2 cellular contexts compared by ENCODE assay signal in the genomic region with DNA sequence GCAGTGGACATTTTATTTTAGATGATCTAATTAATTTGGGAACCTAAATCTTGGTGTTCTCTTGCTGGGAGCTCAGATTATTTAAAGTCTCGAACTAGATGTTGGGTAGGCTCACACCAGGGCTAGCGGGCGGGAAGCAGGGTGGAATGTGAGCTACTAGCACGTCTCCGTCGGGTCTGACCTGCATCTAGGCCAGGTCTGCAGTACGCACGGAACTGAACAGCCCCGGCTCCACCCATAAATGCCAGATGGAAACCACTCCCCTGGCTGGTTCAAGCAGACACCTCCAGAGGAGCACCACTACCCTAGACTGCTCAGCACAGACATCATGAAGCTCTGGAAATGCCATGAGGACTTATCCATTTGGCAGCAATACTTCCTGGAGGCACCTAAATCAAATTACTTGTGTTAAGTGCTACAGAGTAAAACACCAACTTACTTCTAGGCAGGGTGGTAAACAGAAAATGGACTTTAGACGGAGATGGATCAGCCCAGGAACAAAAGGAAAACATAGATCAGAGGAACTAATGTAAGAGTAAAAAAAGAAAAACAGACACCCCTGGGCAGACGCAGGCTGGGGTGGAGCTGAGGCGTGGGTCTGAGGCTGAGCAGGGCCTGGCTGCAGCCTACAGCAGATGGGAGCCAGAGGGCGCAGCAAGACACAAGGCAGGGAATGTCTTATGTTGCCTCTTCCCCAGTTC.
TF ChIP-seq lines count a peak whose summit lies in the region.

No MANE protein-coding gene starts in this region.

TF ChIP-seq in HepG2, 621 proteins besides CTCF, POLR2A, EP300 and RAD21:
- TF ChIP-seq HNF4A (CRISPR knock-in tag; IDR thresholded peaks at IDR 0.05) = peak; percentile 59
- TF ChIP-seq ZNF644 (CRISPR knock-in tag; IDR thresholded peaks at IDR 0.05; ENCODE audit: low read depth) = no peak
- TF ChIP-seq CENPX (CRISPR knock-in tag; IDR thresholded peaks at IDR 0.05) = no peak
- TF ChIP-seq, protein P1, sequence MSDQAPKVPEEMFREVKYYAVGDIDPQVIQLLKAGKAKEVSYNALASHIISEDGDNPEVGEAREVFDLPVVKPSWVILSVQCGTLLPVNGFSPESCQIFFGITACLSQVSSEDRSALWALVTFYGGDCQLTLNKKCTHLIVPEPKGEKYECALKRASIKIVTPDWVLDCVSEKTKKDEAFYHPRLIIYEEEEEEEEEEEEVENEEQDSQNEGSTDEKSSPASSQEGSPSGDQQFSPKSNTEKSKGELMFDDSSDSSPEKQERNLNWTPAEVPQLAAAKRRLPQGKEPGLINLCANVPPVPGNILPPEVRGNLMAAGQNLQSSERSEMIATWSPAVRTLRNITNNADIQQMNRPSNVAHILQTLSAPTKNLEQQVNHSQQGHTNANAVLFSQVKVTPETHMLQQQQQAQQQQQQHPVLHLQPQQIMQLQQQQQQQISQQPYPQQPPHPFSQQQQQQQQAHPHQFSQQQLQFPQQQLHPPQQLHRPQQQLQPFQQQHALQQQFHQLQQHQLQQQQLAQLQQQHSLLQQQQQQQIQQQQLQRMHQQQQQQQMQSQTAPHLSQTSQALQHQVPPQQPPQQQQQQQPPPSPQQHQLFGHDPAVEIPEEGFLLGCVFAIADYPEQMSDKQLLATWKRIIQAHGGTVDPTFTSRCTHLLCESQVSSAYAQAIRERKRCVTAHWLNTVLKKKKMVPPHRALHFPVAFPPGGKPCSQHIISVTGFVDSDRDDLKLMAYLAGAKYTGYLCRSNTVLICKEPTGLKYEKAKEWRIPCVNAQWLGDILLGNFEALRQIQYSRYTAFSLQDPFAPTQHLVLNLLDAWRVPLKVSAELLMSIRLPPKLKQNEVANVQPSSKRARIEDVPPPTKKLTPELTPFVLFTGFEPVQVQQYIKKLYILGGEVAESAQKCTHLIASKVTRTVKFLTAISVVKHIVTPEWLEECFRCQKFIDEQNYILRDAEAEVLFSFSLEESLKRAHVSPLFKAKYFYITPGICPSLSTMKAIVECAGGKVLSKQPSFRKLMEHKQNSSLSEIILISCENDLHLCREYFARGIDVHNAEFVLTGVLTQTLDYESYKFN (CRISPR knock-in tag; conservative IDR thresholded peaks at IDR 0.05) = 0 out of 2 replicates have a peak, but pooled peaks have one; percentile 19
- TF ChIP-seq SALL1 (CRISPR knock-in tag; IDR thresholded peaks at IDR 0.05) = peak; percentile 20; the same call in 1 of the 2 replicates
- TF ChIP-seq FOSL1 (CRISPR knock-in tag; IDR thresholded peaks at IDR 0.05; ENCODE audit: borderline replicate concordance) = no peak
- TF ChIP-seq, protein P2, sequence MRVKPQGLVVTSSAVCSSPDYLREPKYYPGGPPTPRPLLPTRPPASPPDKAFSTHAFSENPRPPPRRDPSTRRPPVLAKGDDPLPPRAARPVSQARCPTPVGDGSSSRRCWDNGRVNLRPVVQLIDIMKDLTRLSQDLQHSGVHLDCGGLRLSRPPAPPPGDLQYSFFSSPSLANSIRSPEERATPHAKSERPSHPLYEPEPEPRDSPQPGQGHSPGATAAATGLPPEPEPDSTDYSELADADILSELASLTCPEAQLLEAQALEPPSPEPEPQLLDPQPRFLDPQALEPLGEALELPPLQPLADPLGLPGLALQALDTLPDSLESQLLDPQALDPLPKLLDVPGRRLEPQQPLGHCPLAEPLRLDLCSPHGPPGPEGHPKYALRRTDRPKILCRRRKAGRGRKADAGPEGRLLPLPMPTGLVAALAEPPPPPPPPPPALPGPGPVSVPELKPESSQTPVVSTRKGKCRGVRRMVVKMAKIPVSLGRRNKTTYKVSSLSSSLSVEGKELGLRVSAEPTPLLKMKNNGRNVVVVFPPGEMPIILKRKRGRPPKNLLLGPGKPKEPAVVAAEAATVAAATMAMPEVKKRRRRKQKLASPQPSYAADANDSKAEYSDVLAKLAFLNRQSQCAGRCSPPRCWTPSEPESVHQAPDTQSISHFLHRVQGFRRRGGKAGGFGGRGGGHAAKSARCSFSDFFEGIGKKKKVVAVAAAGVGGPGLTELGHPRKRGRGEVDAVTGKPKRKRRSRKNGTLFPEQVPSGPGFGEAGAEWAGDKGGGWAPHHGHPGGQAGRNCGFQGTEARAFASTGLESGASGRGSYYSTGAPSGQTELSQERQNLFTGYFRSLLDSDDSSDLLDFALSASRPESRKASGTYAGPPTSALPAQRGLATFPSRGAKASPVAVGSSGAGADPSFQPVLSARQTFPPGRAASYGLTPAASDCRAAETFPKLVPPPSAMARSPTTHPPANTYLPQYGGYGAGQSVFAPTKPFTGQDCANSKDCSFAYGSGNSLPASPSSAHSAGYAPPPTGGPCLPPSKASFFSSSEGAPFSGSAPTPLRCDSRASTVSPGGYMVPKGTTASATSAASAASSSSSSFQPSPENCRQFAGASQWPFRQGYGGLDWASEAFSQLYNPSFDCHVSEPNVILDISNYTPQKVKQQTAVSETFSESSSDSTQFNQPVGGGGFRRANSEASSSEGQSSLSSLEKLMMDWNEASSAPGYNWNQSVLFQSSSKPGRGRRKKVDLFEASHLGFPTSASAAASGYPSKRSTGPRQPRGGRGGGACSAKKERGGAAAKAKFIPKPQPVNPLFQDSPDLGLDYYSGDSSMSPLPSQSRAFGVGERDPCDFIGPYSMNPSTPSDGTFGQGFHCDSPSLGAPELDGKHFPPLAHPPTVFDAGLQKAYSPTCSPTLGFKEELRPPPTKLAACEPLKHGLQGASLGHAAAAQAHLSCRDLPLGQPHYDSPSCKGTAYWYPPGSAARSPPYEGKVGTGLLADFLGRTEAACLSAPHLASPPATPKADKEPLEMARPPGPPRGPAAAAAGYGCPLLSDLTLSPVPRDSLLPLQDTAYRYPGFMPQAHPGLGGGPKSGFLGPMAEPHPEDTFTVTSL (CRISPR knock-in tag; IDR thresholded peaks at IDR 0.05; ENCODE audit: borderline replicate concordance) = 0 out of 2 replicates have a peak, but pooled peaks have one; percentile 35
- no peak for TF ChIP-seq CREM (IDR thresholded peaks at IDR 0.05)
- TF ChIP-seq CREM (CRISPR knock-in tag; IDR thresholded peaks at IDR 0.05) = no peak
- no peak for TF ChIP-seq SOX13 (IDR thresholded peaks at IDR 0.05)
- 0 out of 4 replicates have a peak, but pooled peaks of 1 of the 2 experiments have one; percentile 19 for TF ChIP-seq SOX13 (CRISPR knock-in tag; conservative IDR thresholded peaks at IDR 0.05 in 1 of 2, IDR thresholded peaks at IDR 0.05 in 1 of 2)
- no peak for TF ChIP-seq ZMYM2 (CRISPR knock-in tag; IDR thresholded peaks at IDR 0.05)

TF ChIP-seq in GM12891, 5 proteins besides CTCF, POLR2A, EP300 and RAD21:
- TF ChIP-seq POU2F2 (IDR thresholded peaks at IDR 0.05; ENCODE audit: low read depth, low read length) = no peak
- no peak for TF ChIP-seq TAF1 (IDR thresholded peaks at IDR 0.05; ENCODE audit: low read depth, low read length)
- TF ChIP-seq SPI1 (IDR thresholded peaks at IDR 0.05; ENCODE audit: low read depth, low read length) = no peak
- no peak for TF ChIP-seq PAX5 (IDR thresholded peaks at IDR 0.05; ENCODE audit: insufficient read depth, low read length, severe bottlenecking)
- TF ChIP-seq POLR2AphosphoS5 (IDR thresholded peaks at IDR 0.05; ENCODE audit: low read depth, low read length) = no peak
